Comparison of ENCODE assay signal across 5 cellular contexts in the genomic region with DNA sequence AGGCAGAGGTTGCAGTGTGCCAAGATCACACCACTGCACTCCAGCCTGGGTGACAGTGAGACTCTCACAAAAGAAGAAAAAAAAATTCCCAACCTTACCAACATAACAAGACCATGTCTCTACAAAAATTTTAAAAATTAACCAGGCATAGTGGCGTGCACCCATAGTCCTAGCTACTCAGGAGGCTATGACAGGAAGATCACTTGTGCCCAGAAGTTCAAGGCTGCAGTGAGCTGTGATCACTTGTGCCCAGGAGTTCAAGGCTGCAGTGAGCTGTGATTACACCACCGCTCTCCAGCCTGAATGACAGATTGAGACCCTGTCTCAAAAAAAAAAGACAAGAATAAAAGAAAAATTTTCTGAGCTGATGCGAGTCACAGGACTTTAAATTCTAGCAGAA. TPM values are rescaled to one million over a fixed set of nuclear protein-coding genes. Genes with fewer than 3 reads are reported as not detected.
DNase-seq lines count a peak whose midpoint lies in the region; ATAC-seq, FAIRE-seq and TF ChIP-seq lines count a peak whose summit lies in the region.
"Not testable (repeated sequence)": the region's sequence is repeated elsewhere in the genome, so short reads cannot be mapped to it uniquely, and the experiment has no call there.

No MANE protein-coding gene starts in this region.

- H4K20me1 ChIP-seq in HepG2 (ENCODE audit: insufficient read depth, low read length) = not testable (repeated sequence)

- H3K79me2 ChIP-seq in HepG2 (ENCODE audit: insufficient read depth, low read length) = not testable (repeated sequence)

- BruUV-seq in HepG2 (replicated peaks; lab: Mats Ljungman, UMichigan) = not testable (repeated sequence)

- CTCF ChIA-PET in HepG2 (lab: Yijun Ruan, JAX; ENCODE audit: low intra/inter-chr PET ratio, low total read pairs) = not testable (repeated sequence)

- not testable (repeated sequence) for H3K27me3 Mint-ChIP-seq in activated CD4-positive, alpha-beta T cell treated with anti-CD3 and anti-CD28 coated beads, Interleukin-2, amount 10 ng/mL, durations not matched to agents 24 days and 14 days

- 11% methylated on average over 3 of the region's 3 CpGs for WGBS in HepG2 (ENCODE audit: low lambda C conversion rate)
- WGBS in liver = 60% methylated on average over 3 of the region's 3 CpGs
- 45% methylated on average over 3 of the region's 3 CpGs for WGBS in right lobe of liver (ENCODE audit: insufficient coverage, low coverage, low lambda C conversion rate, missing lambda C conversion rate)

- in situ Hi-C loops in HepG2 (cut with HindIII; ENCODE audit: extremely low pct_ligation_motif_present, low pct_unique_long_range_greater_than_20kb) = not testable (repeated sequence)

- not testable (repeated sequence) for H3K36me3 ChIP-seq in HepG2 (replicated peaks in 1 of 2; ENCODE audit: control insufficient read depth in 1 of 2, insufficient read depth in 2 of 2, low read length in 2 of 2); liver (ENCODE audit: control insufficient read depth in 4 of 4, insufficient read depth in 3 of 4, low read depth in 1 of 4, low read length in 3 of 4); right lobe of liver

- not testable (repeated sequence) for H3K27ac ChIP-seq in HepG2 (ENCODE audit: extremely low read length, insufficient read depth, low read length); liver (ENCODE audit: low read depth in 1 of 2, low read length in 2 of 2); right lobe of liver

- ATAC-seq in left lobe of liver (peak; percentile 64), HepG2 (peak; percentile 74), right lobe of liver (peak; percentile 25 to 75 (median 64))

- H2AFZ ChIP-seq in HepG2 (ENCODE audit: low read length) = not testable (repeated sequence)

- FAIRE-seq in HepG2 (lab: Jason Lieb, UNC) = peak; percentile 50

- TF ChIP-seq EP300 in HepG2 (IDR thresholded peaks at IDR 0.05; ENCODE audit: low read depth in 2 of 2, low read length in 2 of 2) = 0 out of 4 replicates have a peak, but pooled peaks of 1 of the 2 experiments have one; percentile 13
- not testable (repeated sequence) for TF ChIP-seq EP300 in HepG2 (CRISPR knock-in tag; IDR thresholded peaks at IDR 0.05; ENCODE audit: borderline replicate concordance)

- H3K27ac Mint-ChIP-seq in activated CD4-positive, alpha-beta T cell treated with anti-CD3 and anti-CD28 coated beads, Interleukin-2, amount 10 ng/mL, durations not matched to agents 24 days and 14 days = not testable (repeated sequence)

- H3K9ac ChIP-seq in HepG2 (ENCODE audit: insufficient read depth, low read depth, low read length); liver (ENCODE audit: low read depth in 1 of 2, low read length in 2 of 2): not testable (repeated sequence)

- not testable (repeated sequence) for H3K4me3 Mint-ChIP-seq in activated CD4-positive, alpha-beta T cell treated with anti-CD3 and anti-CD28 coated beads, Interleukin-2, amount 10 ng/mL, durations not matched to agents 24 days and 14 days

- not testable (repeated sequence) for H3K27me3 ChIP-seq in HepG2 (ENCODE audit: control insufficient read depth in 1 of 2, insufficient read depth in 2 of 2, low read length in 2 of 2); liver (ENCODE audit: control insufficient read depth in 4 of 4, insufficient read depth in 4 of 4, low read length in 3 of 4); right lobe of liver

- not testable (repeated sequence) for H3K9me3 Mint-ChIP-seq in activated CD4-positive, alpha-beta T cell treated with anti-CD3 and anti-CD28 coated beads, Interleukin-2, amount 10 ng/mL, durations not matched to agents 24 days and 14 days

- intact Hi-C loops in activated CD4-positive, alpha-beta T cell treated with anti-CD3 and anti-CD28 coated beads, Interleukin-2, amount 10 ng/mL, durations not matched to agents 24 days and 14 days (cut with micrococcal nuclease); HepG2 (cut with micrococcal nuclease; ENCODE audit: unreplicated experiment); right lobe of liver (cut with DNase I): not testable (repeated sequence)

- not testable (repeated sequence) for TF ChIP-seq POLR2A in HepG2 (IDR thresholded peaks at IDR 0.05; ENCODE audit: insufficient read depth in 1 of 2, low read depth in 2 of 2, low read length in 2 of 2); right lobe of liver (IDR thresholded peaks at IDR 0.05)

- not testable (repeated sequence) for H3K9me3 ChIP-seq in HepG2 (ENCODE audit: low read length); liver (ENCODE audit: control insufficient read depth in 4 of 4, low read length in 3 of 4); right lobe of liver

- TF ChIP-seq RAD21 in HepG2 (CRISPR knock-in tag; IDR thresholded peaks at IDR 0.05); liver (IDR thresholded peaks at IDR 0.05): not testable (repeated sequence)

- H3K4me2 ChIP-seq in HepG2 (ENCODE audit: low read depth, low read length) = not testable (repeated sequence)

- H3K36me3 Mint-ChIP-seq in activated CD4-positive, alpha-beta T cell treated with anti-CD3 and anti-CD28 coated beads, Interleukin-2, amount 10 ng/mL, durations not matched to agents 24 days and 14 days (ENCODE audit: low read depth) = not testable (repeated sequence)

- not testable (repeated sequence) for TF ChIP-seq CTCF in HepG2 (CRISPR knock-in tag; IDR thresholded peaks at IDR 0.05); liver (IDR thresholded peaks at IDR 0.05; ENCODE audit: low read depth, low read length, missing input control); right lobe of liver (IDR thresholded peaks at IDR 0.05)

- POLR2A ChIA-PET in HepG2 (lab: Yijun Ruan, JAX) = not testable (repeated sequence)

- peak; percentile 27 for DNase-seq in activated CD4-positive, alpha-beta T cell treated with anti-CD3 and anti-CD28 coated beads, Interleukin-2, amount 10 ng/mL, durations not matched to agents 24 days and 14 days
- DNase-seq in left lobe of liver (ENCODE audit: low spot score); right lobe of liver: not testable (repeated sequence)
- DNase-seq in HepG2 (ENCODE audit: low spot score) = peak; percentile 70

- not testable (repeated sequence) for H3K4me3 ChIP-seq in HepG2 (replicated peaks in 1 of 3; ENCODE audit: insufficient read depth in 1 of 3, low read depth in 2 of 3, low read length in 3 of 3); liver (ENCODE audit: low read depth in 1 of 3, low read length in 3 of 3); right lobe of liver

- H3K4me1 ChIP-seq in HepG2 (ENCODE audit: insufficient read depth, low read length) = peaks cover 39% of the 10 kb centered on the region
- H3K4me1 ChIP-seq in liver (ENCODE audit: control insufficient read depth in 4 of 4, insufficient read depth in 4 of 4, low read length in 3 of 4); right lobe of liver: not testable (repeated sequence)

- H3K4me1 Mint-ChIP-seq in activated CD4-positive, alpha-beta T cell treated with anti-CD3 and anti-CD28 coated beads, Interleukin-2, amount 10 ng/mL, durations not matched to agents 24 days and 14 days = peaks cover 15% of the 10 kb centered on the region

TF ChIP-seq in HepG2, 621 proteins besides CTCF, POLR2A, EP300 and RAD21 (continues in another document):
- TF ChIP-seq RXRB (CRISPR knock-in tag; IDR thresholded peaks at IDR 0.05; ENCODE audit: borderline replicate concordance) = peak; percentile 82
- peak; percentile 31; the same call in 1 of the 2 replicates for TF ChIP-seq BCL6 (CRISPR knock-in tag; IDR thresholded peaks at IDR 0.05)
- peak; percentile 30; the same call in 1 of the 2 replicates for TF ChIP-seq HDAC1 (CRISPR knock-in tag; IDR thresholded peaks at IDR 0.05)

TF ChIP-seq in liver, 16 proteins besides CTCF, POLR2A, EP300 and RAD21:
- TF ChIP-seq RXRA (IDR thresholded peaks at IDR 0.05) = peak; percentile 25 to 39
- TF ChIP-seq HNF4A (conservative IDR thresholded peaks at IDR 0.05) = peak; percentile 44 to 47

RNA-seq across cellular contexts. Expression of gene LRRC37A3, which starts 13.6 kb away (rescaled TPM):
- total RNA-seq in activated CD4-positive, alpha-beta T cell treated with anti-CD3 and anti-CD28 coated beads, Interleukin-2, amount 10 ng/mL, durations not matched to agents 24 days and 14 days = 8.3 and 12.8 TPM in 2 replicates
- total RNA-seq in left lobe of liver (3.1 TPM), HepG2 (2016; rRNA removed; fragmentation: Illumina TruSeq; extraction: Trizol) (0.81 and 1.1 TPM in 2 replicates), liver (1 to 10 TPM; 4.5 TPM), right lobe of liver (1 to 10 TPM; 2.0 to 4.2 (median 3.5) TPM)
- total RNA-seq in HepG2 (2016; cell fraction: cytosol; rRNA removed; fragmentation: Illumina TruSeq; extraction: Trizol; ENCODE audit: low read depth) = 5.0 and 5.2 TPM in 2 replicates
- 0.97 and 1.1 TPM in 2 replicates for total RNA-seq in HepG2 (2016; cell fraction: insoluble cytoplasmic fraction; rRNA removed; fragmentation: Illumina TruSeq; extraction: Trizol)
- 1.3 and 2.1 TPM in 2 replicates for total RNA-seq in HepG2 (2016; cell fraction: membrane; rRNA removed; fragmentation: Illumina TruSeq; extraction: Trizol)
- 4.7 and 6.7 TPM in 2 replicates for total RNA-seq in HepG2 (2016; cell fraction: nucleus; rRNA removed; fragmentation: Illumina TruSeq; extraction: Trizol)
- polyA plus RNA-seq in HepG2 (2011; rRNA removed) (0.54 and 0.62 TPM in 2 replicates), liver (1 to 10 TPM in 1 of 2 donors, under 1 TPM in 1; 0.46 to 1.6 TPM)
- polyA plus RNA-seq in HepG2 (2011; cell fraction: cytosol; rRNA removed) = 0.24 and 0.56 TPM in 2 replicates
- 1.2 and 2.3 TPM in 2 replicates for polyA plus RNA-seq in HepG2 (2011; cell fraction: nucleus; rRNA removed)
- 0.67 and 1.2 TPM in 2 replicates for polyA plus RNA-seq in HepG2 (2012)
- polyA plus RNA-seq in HepG2 (2016; cell fraction: cytosol; fragmentation: Illumina TruSeq; extraction: Trizol; ENCODE audit: low read depth) = 0.34 and 0.40 TPM in 2 replicates
- 0.52 and 1.1 TPM in 2 replicates for polyA plus RNA-seq in HepG2 (2016; cell fraction: insoluble cytoplasmic fraction; fragmentation: Illumina TruSeq; extraction: Trizol; ENCODE audit: low read depth)
- polyA plus RNA-seq in HepG2 (2016; cell fraction: membrane; fragmentation: Illumina TruSeq; extraction: Trizol; ENCODE audit: low read depth) = 0.24 and 0.45 TPM in 2 replicates
- polyA plus RNA-seq in HepG2 (2016; cell fraction: nucleus; fragmentation: Illumina TruSeq; extraction: Trizol; ENCODE audit: insufficient read depth, low read depth) = 2.8 and 4.0 TPM in 2 replicates
- 2.6 and 13.1 TPM in 2 replicates for polyA minus RNA-seq in HepG2 (2011; rRNA and poly(A)+ RNA removed; ENCODE audit: low replicate concordance)
- polyA minus RNA-seq in HepG2 (2011; cell fraction: cytosol; rRNA and poly(A)+ RNA removed) = 0.40 and 1.3 TPM in 2 replicates
- 11.1 and 12.6 TPM in 2 replicates for polyA minus RNA-seq in HepG2 (2011; cell fraction: nucleus; rRNA and poly(A)+ RNA removed)
